ENCODE assay signal across 34 cellular contexts in genomic region chr7:159281573-159281972, GRCh38.
"Had no signal": no experiment of that assay in that cellular context is flagged by ENCODE, and none has a peak within 500 bp of the region (broad histone marks: within the 10 kb centered on the region; RNA-seq: fewer than 3 reads in every experiment).

No MANE protein-coding gene starts in this region.

- H3K27ac ChIP-seq: KMS-11 had no signal

- H3K36me3 ChIP-seq: MG63 had no signal

- H3K27me3 ChIP-seq: MG63 had no signal

- H3K9me3 ChIP-seq: MG63 had no signal

- H3K4me3 ChIP-seq: MG63 had no signal

- DNase-seq: Karpas-422, Kasumi-1, MG63, MM.1S, MV-4-11, NCI-H1048, NCI-H1092, NCI-H1092 treated with DMSO at 0.1 percent for 48 hours, NCI-H1105, NCI-H1105 treated with DMSO at 0.1 percent for 48 hours, NCI-H1417, NCI-H1417 treated with DMSO at 0.1 percent for 48 hours, NCI-H1436, NCI-H1436 treated with DMSO at 0.1 percent for 48 hours, NCI-H146, NCI-H1694, NCI-H1694 treated with DMSO at 0.1 percent for 48 hours, NCI-H187, NCI-H187 treated with DMSO at 0.1 percent for 48 hours, NCI-H1930, NCI-H2029, NCI-H2029 treated with DMSO at 0.1 percent for 48 hours, NCI-H2081, NCI-H2081 treated with DMSO at 0.1 percent for 48 hours, NCI-H2107, NCI-H2171, NCI-H2171 treated with DMSO at 0.1 percent for 48 hours, NCI-H2227 treated with DMSO at 0.1 percent for 48 hours, NCI-H226, NCI-H345, NCI-H446, NCI-H446 treated with DMSO at 0.1 percent for 48 hours, NCI-H510A had no signal
